Comparison of ENCODE assay signal across 8 cellular contexts in genomic region chr16:15354846-15355245, GRCh38. TPM values are rescaled to one million over a fixed set of nuclear protein-coding genes. Genes with fewer than 3 reads are reported as not detected.
"Had no signal": no experiment of that assay in that cellular context is flagged by ENCODE, and none has a peak within 500 bp of the region (broad histone marks: within the 10 kb centered on the region; RNA-seq: fewer than 3 reads in every experiment).

No MANE protein-coding gene starts in this region.

RNA-seq across cellular contexts. Expression of gene MPV17L, which starts 40.7 kb away (rescaled TPM):
- total RNA-seq: activated CD4-positive, alpha-beta memory T cell treated with anti-CD3 and anti-CD28 coated beads for 36 hours; activated CD4-positive, alpha-beta memory T cell treated with anti-CD3 and anti-CD28 coated beads, Interleukin-2, amount 10 ng/mL, durations not matched to agents 7 days and 5 days; activated CD4-positive, alpha-beta T cell treated with anti-CD3 and anti-CD28 coated beads for 36 hours; activated CD4-positive, alpha-beta T cell treated with anti-CD3 and anti-CD28 coated beads, Interleukin-2, amount 10 ng/mL, durations not matched to agents 7 days and 5 days; activated CD8-positive, alpha-beta T cell treated with anti-CD3 and anti-CD28 coated beads, Interleukin-2, amount 10 ng/mL, durations not matched to agents 7 days and 5 days; T-helper 1 cell treated with Interleukin-12 subunit alpha and Interleukin-12 subunit beta and Interleukin-4 antibody, amounts not matched to agents 30 ng/mL and 1 ng/mL, for 36 hours; T-helper 17 cell; T-helper 2 cell treated with Interferon-gamma antibody and Interleukin-4, amounts not matched to agents 100 ng/mL and 5 ng/mL, for 36 hours had no signal
